In the genomic region with DNA sequence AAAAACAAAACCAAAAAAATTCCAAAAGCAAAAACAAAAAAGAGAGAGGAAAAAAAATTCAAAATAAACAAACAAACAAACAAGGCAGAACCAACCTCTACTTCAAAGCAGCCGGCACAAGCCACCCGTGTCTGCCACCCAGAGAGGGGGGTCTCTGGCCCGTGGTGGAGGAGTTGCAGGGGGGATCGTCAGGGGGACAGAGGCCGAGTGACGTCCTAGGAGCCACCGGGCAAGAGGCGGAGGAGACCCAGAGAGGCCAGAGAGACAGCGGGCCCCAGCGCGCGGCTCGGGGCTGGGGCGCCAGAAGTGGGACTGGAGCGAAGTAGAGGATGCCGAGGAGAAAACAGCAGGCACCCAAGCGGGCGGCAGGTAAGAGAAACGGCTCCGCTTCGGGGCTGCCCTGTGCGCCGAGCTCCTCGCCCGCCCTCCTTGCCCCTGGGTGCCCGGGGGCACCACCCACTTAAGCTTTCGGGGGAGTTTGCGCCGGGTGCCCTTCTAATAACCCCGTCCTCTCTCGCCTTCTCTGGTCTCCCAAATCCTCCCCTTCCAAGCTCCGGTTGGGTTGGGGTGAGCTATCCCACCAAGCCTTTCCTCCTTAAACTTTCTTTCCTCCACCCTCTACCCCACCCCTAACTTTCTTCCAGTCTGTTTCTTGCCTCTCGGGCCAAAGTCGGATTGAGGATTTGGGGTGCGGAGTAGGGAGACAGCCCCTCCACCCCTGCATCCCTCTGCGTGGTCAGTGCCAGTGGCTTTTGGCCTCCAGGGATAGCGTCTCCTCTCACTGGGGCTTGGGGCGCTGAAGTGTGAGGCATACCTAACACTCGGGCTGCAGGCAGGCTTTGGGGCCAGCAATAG, we compare ENCODE assay signal across 9 cellular contexts. TPM values are rescaled to one million over a fixed set of nuclear protein-coding genes. Genes with fewer than 3 reads are reported as not detected.
DNase-seq lines count a peak whose midpoint lies in the region; ATAC-seq and TF ChIP-seq lines count a peak whose summit lies in the region.
"Had no signal": no experiment of that assay in that cellular context is flagged by ENCODE, and none has a peak within 500 bp of the region (broad histone marks: within the 10 kb centered on the region; RNA-seq: fewer than 3 reads in every experiment).

No MANE protein-coding gene starts in this region.

- TF ChIP-seq CTCF in GM12865 (IDR thresholded peaks at IDR 0.05; ENCODE audit: insufficient read depth, low read depth, low read length, missing control alignments) (no peak), activated B cell treated with CpG ODN at 0.5 μM for 24 hours (IDR thresholded peaks at IDR 0.05) (no peak), tibial artery (IDR thresholded peaks at IDR 0.05) (no peak)

- DNase-seq in GM12865 (ENCODE audit: low read depth) (peak; percentile 11), activated B cell treated with CpG ODN at 0.5 μM for 24 hours (no peak), ecto neural progenitor cell (ENCODE audit: low spot score) (peak; percentile 68), tibial artery (no peak)

- no peaks in the 10 kb centered on the region for H3K36me3 Mint-ChIP-seq in activated B cell treated with CpG ODN at 0.5 μM for 24 hours (ENCODE audit: low read depth)

- no peaks in the 10 kb centered on the region for H3K4me1 ChIP-seq in muscle layer of colon (ENCODE audit: insufficient read depth, low read length)
- H3K4me1 ChIP-seq in tibial artery, result peaks cover 0 to 8% (median 4%) of the 10 kb centered on the region in 4 donors

- H3K27ac ChIP-seq in muscle layer of colon (ENCODE audit: low read depth, low read length) (peak overlapping the region; percentile 52), tibial artery (peak overlapping the region; percentile 47 to 60)

- no peak overlapping the region for H3K4me3 ChIP-seq in GM12865 (ENCODE audit: low read depth, low read length)
- peak overlapping the region; percentile 31 to 60 for H3K4me3 ChIP-seq in muscle layer of colon (ENCODE audit: low read depth in 1 of 2, low read length in 2 of 2)
- peak overlapping the region; percentile 45 to 49 for H3K4me3 ChIP-seq in tibial artery

- H3K4me3 Mint-ChIP-seq in activated B cell treated with CpG ODN at 0.5 μM for 24 hours, result peak overlapping the region; percentile 84

- intact Hi-C loops in activated B cell treated with CpG ODN at 0.5 μM for 24 hours (cut with micrococcal nuclease), result loop anchor here (2.0 to 5.0 kb wide), 2 partner anchors 28 to 244 kb away; no protein-coding TSS in a partner anchor
- intact Hi-C loops in tibial artery (cut with DNase I; ENCODE audit: low total_unique reads), result no loop called here

- peaks cover 25% of the 10 kb centered on the region for H3K4me1 Mint-ChIP-seq in activated B cell treated with CpG ODN at 0.5 μM for 24 hours

- CTCF ChIA-PET in activated B cell treated with CpG ODN at 0.5 μM for 24 hours (lab: Charles Lee), result no interaction called here

- H3K27me3 Mint-ChIP-seq in activated B cell treated with CpG ODN at 0.5 μM for 24 hours, result peaks cover 40% of the 10 kb centered on the region

- peak overlapping the region; percentile 35 for H3K9ac ChIP-seq in muscle layer of colon (ENCODE audit: low read length)

- peaks cover 6% of the 10 kb centered on the region for H3K9me3 Mint-ChIP-seq in activated B cell treated with CpG ODN at 0.5 μM for 24 hours

- H3K27me3 ChIP-seq in muscle layer of colon (ENCODE audit: control insufficient read depth in 1 of 2, insufficient read depth in 2 of 2, low read length in 2 of 2), result peaks cover 5 to 18% of the 10 kb centered on the region in 2 donors
- peaks cover 0 to 14% of the 10 kb centered on the region in 2 donors for H3K27me3 ChIP-seq in tibial artery

- H3K36me3 ChIP-seq in muscle layer of colon (ENCODE audit: insufficient read depth, low read length) (no peaks in the 10 kb centered on the region), tibial artery (no peaks in the 10 kb centered on the region)

- POLR2A ChIA-PET in activated B cell treated with CpG ODN at 0.5 μM for 24 hours (lab: Charles Lee), result interaction anchor here (1.8 kb wide), 1 partner anchor 29 kb away, joined by 8 read pairs; no protein-coding TSS in a partner anchor

- peak; percentile 38 for ATAC-seq in activated B cell treated with CpG ODN at 0.5 μM for 24 hours (ENCODE audit: low read depth)
- ATAC-seq in HG03095 (IDR thresholded peaks at IDR 0.05; ENCODE audit: unreplicated experiment), result no peak
- ATAC-seq in HG02798 (IDR thresholded peaks at IDR 0.05; ENCODE audit: poor library complexity, unreplicated experiment), result no peak
- no peak for ATAC-seq in HG02870 (IDR thresholded peaks at IDR 0.05; ENCODE audit: unreplicated experiment)
- ATAC-seq: HCT116 had no signal

- peak overlapping the region; percentile 25 for H3K27ac Mint-ChIP-seq in activated B cell treated with CpG ODN at 0.5 μM for 24 hours

- H3K9me3 ChIP-seq in muscle layer of colon (ENCODE audit: low read length) (no peaks in the 10 kb centered on the region), tibial artery (no peaks in the 10 kb centered on the region)

RNA-seq across cellular contexts. Expression of a gene that starts 1.0 kb away (rescaled TPM):
- 1.5 and 1.7 TPM in 2 replicates for total RNA-seq in activated B cell treated with CpG ODN at 0.5 μM for 24 hours

Comparison
In these comparisons a context has a peak if more than half of its experiments do, and no peak if none do; other contexts are left out.
1. DNase-seq: peak in GM12865 (single experiment) and ecto neural progenitor cell (single experiment); none in activated B cell treated with CpG ODN at 0.5 μM for 24 hours (single experiment) and tibial artery (0 of 2).